18 cellular contexts compared by ENCODE assay signal in the genomic region with DNA sequence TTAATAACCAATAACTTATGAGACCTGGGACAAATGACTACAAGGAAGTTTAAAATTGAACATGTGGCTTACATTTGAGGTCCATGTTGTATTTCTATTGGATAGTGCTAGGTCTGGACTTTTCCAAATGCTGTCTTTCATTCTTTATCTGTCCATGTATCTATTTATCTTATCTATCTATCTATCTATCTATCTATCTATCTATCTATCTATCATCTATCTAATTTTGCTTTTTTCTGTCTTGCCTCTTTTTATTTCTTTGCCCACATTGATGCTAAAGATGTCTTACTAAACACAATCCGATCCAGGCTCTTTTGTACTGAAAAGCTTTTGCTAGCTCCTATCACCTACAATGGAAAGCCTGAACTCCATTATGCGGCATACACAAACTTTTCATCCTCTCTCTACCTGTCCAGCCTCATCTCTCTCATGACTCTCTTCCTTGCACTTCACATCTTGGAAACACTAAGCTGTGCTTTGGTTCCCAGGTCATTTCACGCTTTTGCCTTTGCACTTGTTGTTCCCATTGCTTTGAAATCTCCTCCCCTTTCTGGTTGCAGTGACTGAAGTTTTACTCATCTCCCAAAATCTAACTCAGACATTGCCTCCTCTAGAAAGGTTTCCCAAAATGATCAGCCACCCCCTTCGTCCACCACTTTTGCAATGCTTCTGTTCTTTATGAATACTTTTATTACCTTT.
DNase-seq lines count a peak whose midpoint lies in the region; ATAC-seq and TF ChIP-seq lines count a peak whose summit lies in the region.
"Had no signal": no experiment of that assay in that cellular context is flagged by ENCODE, and none has a peak within 500 bp of the region (broad histone marks: within the 10 kb centered on the region; RNA-seq: fewer than 3 reads in every experiment).

No MANE protein-coding gene starts in this region.

- TF ChIP-seq CTCF in ascending aorta (IDR thresholded peaks at IDR 0.05) (no peak), esophagus squamous epithelium (IDR thresholded peaks at IDR 0.05) (no peak), sigmoid colon (IDR thresholded peaks at IDR 0.05) (no peak), tibial artery (IDR thresholded peaks at IDR 0.05) (no peak)

- DNase-seq in ascending aorta (ENCODE audit: low spot score in 2 of 2) (no peak), esophagus squamous epithelium (lab: John Stamatoyannopoulos, UW) (no peak), sigmoid colon (no peak), tibial artery (no peak), NCI-H510A treated with DMSO at 0.1 percent for 48 hours (lab: John Stamatoyannopoulos, UW) (no peak)
- DNase-seq: BE2C, DMS79, Kasumi-1, NCI-H1417, NCI-H187, NCI-H446, NCI-H526 treated with DMSO at 0.1 percent for 48 hours, PC-9, RPMI8226, SIG-M5 had no signal

- peaks cover 9 to 33% of the 10 kb centered on the region in 2 donors for H3K4me1 ChIP-seq in ascending aorta
- H3K4me1 ChIP-seq in esophagus squamous epithelium = peaks cover 2 to 42% (median 3%) of the 10 kb centered on the region in 3 donors
- peaks cover 0 to 94% (median 78%) of the 10 kb centered on the region in 4 donors for H3K4me1 ChIP-seq in sigmoid colon
- H3K4me1 ChIP-seq in tibial artery = peaks cover 0 to 100% (median 51%) of the 10 kb centered on the region in 4 donors

- peaks cover 0 to under 1% of the 10 kb centered on the region in 2 donors for H3K36me3 ChIP-seq in ascending aorta
- H3K36me3 ChIP-seq in esophagus squamous epithelium = no peaks in the 10 kb centered on the region
- H3K36me3 ChIP-seq in sigmoid colon = no peaks in the 10 kb centered on the region
- H3K36me3 ChIP-seq in tibial artery = no peaks in the 10 kb centered on the region

- H3K9me3 ChIP-seq in ascending aorta (no peaks in the 10 kb centered on the region), esophagus squamous epithelium (no peaks in the 10 kb centered on the region), sigmoid colon (no peaks in the 10 kb centered on the region), tibial artery (no peaks in the 10 kb centered on the region)
- H3K9me3 ChIP-seq: A549, BE2C had no signal

- intact Hi-C loops in ascending aorta (cut with DNase I) (loop anchor here (2.0 kb wide), 1 partner anchor 43 kb away; no protein-coding TSS in a partner anchor), esophagus squamous epithelium (cut with DNase I) (no loop called here), sigmoid colon (cut with DNase I) (no loop called here), tibial artery (cut with DNase I; ENCODE audit: low total_unique reads) (loop anchor here (5.0 kb wide), 1 partner anchor 36 kb away; no protein-coding TSS in a partner anchor)

- WGBS in esophagus squamous epithelium, 2 donors = 93 to 94% methylated on average over 4 of the region's 4 CpGs
- whole genome bisulfite sequencing in sigmoid colon, 2 donors = 93 to 94% methylated on average over 4 of the region's 4 CpGs

- H3K27ac ChIP-seq in ascending aorta = peak overlapping the region; percentile 94 to 95
- peak overlapping the region; percentile 24 to 92 (median 86) for H3K27ac ChIP-seq in esophagus squamous epithelium
- H3K27ac ChIP-seq in sigmoid colon = peak overlapping the region; percentile 84 to 90 (median 87)
- peak overlapping the region; percentile 74 to 86 for H3K27ac ChIP-seq in tibial artery
- H3K27ac ChIP-seq: A549, PC-9 had no signal

- H3K27me3 ChIP-seq in ascending aorta (no peaks in the 10 kb centered on the region), esophagus squamous epithelium (no peaks in the 10 kb centered on the region), sigmoid colon (no peaks in the 10 kb centered on the region), tibial artery (no peaks in the 10 kb centered on the region)
- H3K27me3 ChIP-seq: BE2C had no signal

- TF ChIP-seq EP300 in sigmoid colon (IDR thresholded peaks at IDR 0.05) = no peak

- H3K4me3 ChIP-seq in ascending aorta = no peak overlapping the region
- H3K4me3 ChIP-seq in esophagus squamous epithelium = no peak overlapping the region
- no peak overlapping the region for H3K4me3 ChIP-seq in sigmoid colon
- no peak overlapping the region for H3K4me3 ChIP-seq in tibial artery
- H3K4me3 ChIP-seq: A549, PC-9 had no signal

- no peak for TF ChIP-seq POLR2A in esophagus squamous epithelium (IDR thresholded peaks at IDR 0.05)
- no peak for TF ChIP-seq POLR2A in sigmoid colon (IDR thresholded peaks at IDR 0.05)

- ATAC-seq in HG03442 (IDR thresholded peaks at IDR 0.05; ENCODE audit: unreplicated experiment) = no peak
- no peak for ATAC-seq in HG02973 (IDR thresholded peaks at IDR 0.05; ENCODE audit: unreplicated experiment)
- ATAC-seq: A549 had no signal

Comparison
In these comparisons a context has a peak if more than half of its experiments do, and no peak if none do; other contexts are left out.
1. intact Hi-C loops: an anchor here in ascending aorta (2.0 kb wide) and tibial artery (5.0 kb wide); none called in esophagus squamous epithelium and sigmoid colon.